1 cellular context compared by ENCODE assay signal in genomic region chr3:157632081-157632480, GRCh38.
TF ChIP-seq lines count a peak whose summit lies in the region.

No MANE protein-coding gene starts in this region.

TF ChIP-seq in GM23338, 12 proteins besides CTCF, POLR2A, EP300 and RAD21 (continued from another document):
- TF ChIP-seq, protein P1, sequence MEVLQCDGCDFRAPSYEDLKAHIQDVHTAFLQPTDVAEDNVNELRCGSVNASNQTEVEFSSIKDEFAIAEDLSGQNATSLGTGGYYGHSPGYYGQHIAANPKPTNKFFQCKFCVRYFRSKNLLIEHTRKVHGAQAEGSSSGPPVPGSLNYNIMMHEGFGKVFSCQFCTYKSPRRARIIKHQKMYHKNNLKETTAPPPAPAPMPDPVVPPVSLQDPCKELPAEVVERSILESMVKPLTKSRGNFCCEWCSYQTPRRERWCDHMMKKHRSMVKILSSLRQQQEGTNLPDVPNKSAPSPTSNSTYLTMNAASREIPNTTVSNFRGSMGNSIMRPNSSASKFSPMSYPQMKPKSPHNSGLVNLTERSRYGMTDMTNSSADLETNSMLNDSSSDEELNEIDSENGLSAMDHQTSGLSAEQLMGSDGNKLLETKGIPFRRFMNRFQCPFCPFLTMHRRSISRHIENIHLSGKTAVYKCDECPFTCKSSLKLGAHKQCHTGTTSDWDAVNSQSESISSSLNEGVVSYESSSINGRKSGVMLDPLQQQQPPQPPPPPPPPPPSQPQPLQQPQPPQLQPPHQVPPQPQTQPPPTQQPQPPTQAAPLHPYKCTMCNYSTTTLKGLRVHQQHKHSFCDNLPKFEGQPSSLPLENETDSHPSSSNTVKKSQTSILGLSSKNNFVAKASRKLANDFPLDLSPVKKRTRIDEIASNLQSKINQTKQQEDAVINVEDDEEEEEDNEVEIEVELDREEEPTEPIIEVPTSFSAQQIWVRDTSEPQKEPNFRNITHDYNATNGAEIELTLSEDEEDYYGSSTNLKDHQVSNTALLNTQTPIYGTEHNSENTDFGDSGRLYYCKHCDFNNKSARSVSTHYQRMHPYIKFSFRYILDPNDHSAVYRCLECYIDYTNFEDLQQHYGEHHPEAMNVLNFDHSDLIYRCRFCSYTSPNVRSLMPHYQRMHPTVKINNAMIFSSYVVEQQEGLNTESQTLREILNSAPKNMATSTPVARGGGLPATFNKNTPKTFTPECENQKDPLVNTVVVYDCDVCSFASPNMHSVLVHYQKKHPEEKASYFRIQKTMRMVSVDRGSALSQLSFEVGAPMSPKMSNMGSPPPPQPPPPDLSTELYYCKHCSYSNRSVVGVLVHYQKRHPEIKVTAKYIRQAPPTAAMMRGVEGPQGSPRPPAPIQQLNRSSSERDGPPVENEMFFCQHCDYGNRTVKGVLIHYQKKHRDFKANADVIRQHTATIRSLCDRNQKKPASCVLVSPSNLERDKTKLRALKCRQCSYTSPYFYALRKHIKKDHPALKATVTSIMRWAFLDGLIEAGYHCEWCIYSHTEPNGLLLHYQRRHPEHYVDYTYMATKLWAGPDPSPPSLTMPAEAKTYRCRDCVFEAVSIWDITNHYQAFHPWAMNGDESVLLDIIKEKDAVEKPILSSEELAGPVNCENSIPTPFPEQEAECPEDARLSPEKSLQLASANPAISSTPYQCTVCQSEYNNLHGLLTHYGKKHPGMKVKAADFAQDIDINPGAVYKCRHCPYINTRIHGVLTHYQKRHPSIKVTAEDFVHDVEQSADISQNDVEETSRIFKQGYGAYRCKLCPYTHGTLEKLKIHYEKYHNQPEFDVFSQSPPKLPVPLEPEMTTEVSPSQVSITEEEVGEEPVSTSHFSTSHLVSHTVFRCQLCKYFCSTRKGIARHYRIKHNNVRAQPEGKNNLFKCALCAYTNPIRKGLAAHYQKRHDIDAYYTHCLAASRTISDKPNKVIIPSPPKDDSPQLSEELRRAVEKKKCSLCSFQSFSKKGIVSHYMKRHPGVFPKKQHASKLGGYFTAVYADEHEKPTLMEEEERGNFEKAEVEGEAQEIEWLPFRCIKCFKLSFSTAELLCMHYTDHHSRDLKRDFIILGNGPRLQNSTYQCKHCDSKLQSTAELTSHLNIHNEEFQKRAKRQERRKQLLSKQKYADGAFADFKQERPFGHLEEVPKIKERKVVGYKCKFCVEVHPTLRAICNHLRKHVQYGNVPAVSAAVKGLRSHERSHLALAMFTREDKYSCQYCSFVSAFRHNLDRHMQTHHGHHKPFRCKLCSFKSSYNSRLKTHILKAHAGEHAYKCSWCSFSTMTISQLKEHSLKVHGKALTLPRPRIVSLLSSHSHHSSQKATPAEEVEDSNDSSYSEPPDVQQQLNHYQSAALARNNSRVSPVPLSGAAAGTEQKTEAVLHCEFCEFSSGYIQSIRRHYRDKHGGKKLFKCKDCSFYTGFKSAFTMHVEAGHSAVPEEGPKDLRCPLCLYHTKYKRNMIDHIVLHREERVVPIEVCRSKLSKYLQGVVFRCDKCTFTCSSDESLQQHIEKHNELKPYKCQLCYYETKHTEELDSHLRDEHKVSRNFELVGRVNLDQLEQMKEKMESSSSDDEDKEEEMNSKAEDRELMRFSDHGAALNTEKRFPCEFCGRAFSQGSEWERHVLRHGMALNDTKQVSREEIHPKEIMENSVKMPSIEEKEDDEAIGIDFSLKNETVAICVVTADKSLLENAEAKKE (CRISPR knock-in tag; IDR thresholded peaks at IDR 0.05) = no peak
- TF ChIP-seq POLR2AphosphoS5 (IDR thresholded peaks at IDR 0.05; ENCODE audit: low read depth) (no peak), EZH2phosphoT487 (IDR thresholded peaks at IDR 0.05; ENCODE audit: unreplicated experiment) (no peak), CREB1 (CRISPR knock-in tag; IDR thresholded peaks at IDR 0.05; ENCODE audit: low read depth) (no peak), ZNF331 (CRISPR knock-in tag; IDR thresholded peaks at IDR 0.05; ENCODE audit: low read depth) (no peak), REST (IDR thresholded peaks at IDR 0.05; ENCODE audit: unreplicated experiment) (no peak), JUNB (IDR thresholded peaks at IDR 0.05; ENCODE audit: unreplicated experiment) (no peak), STAT1 (IDR thresholded peaks at IDR 0.05; ENCODE audit: unreplicated experiment) (no peak), NANOG (IDR thresholded peaks at IDR 0.05; ENCODE audit: borderline replicate concordance) (no peak)
